ENCODE assay signal across 1 cellular context in genomic region chr17:17001076-17001777, GRCh38.
TF ChIP-seq lines count a peak whose summit lies in the region.

No MANE protein-coding gene starts in this region.

TF ChIP-seq in WTC11, 78 proteins besides CTCF, POLR2A, EP300 and RAD21 (continued from another document):
- no peak for TF ChIP-seq ZNF425 (CRISPR knock-in tag; conservative IDR thresholded peaks at IDR 0.05)
